Comparison of ENCODE assay signal across 13 cellular contexts in the genomic region with DNA sequence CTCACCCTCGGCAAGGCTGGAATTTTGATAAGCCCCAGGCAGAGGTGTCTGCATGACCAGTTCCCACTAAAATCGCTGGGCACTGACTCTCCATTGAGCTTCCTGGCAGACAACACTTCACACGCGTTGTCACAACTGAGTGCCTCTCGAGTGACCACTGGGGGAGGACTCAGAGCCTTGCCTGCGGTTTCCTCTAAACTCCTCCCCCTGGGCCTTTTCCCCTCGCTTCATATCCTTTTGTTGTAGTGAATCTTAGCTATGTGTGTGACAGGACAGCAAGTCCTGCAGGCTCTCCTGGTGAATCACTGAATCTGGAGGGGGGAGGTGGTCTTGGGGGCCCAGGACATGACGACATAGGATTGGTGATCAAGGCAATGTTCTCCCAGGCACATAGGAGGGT.
DNase-seq lines count a peak whose midpoint lies in the region; ATAC-seq lines count a peak whose summit lies in the region.
"Had no signal": no experiment of that assay in that cellular context is flagged by ENCODE, and none has a peak within 500 bp of the region (broad histone marks: within the 10 kb centered on the region; RNA-seq: fewer than 3 reads in every experiment).

No MANE protein-coding gene starts in this region.

- H3K9ac ChIP-seq in GM23248, result peak overlapping the region; percentile 44; the same call in 1 of the 2 replicates

- H2AFZ ChIP-seq in GM23248, result peak overlapping the region; percentile 73
- H2AFZ ChIP-seq: PC-9 had no signal

- ATAC-seq in Right ventricle myocardium superior (ENCODE audit: poor library complexity), result peak; percentile 76
- no peak for ATAC-seq in GM19328 (IDR thresholded peaks at IDR 0.05; ENCODE audit: unreplicated experiment)
- ATAC-seq in GM19351 (IDR thresholded peaks at IDR 0.05; ENCODE audit: unreplicated experiment), result no peak
- no peak for ATAC-seq in GM18858 (IDR thresholded peaks at IDR 0.05; ENCODE audit: unreplicated experiment)

- peak overlapping the region; percentile 41 for H3K4me3 ChIP-seq in GM23248
- H3K4me3 ChIP-seq: coronary artery, ovary, PC-9 had no signal

- no peaks in the 10 kb centered on the region for H3K9me2 ChIP-seq in GM23248 (ENCODE audit: insufficient read depth)

- intact Hi-C loops in Right ventricle myocardium superior (cut with DNase I), result no loop called here

- peak overlapping the region; percentile 21 for H3K27ac ChIP-seq in GM23248
- H3K27ac ChIP-seq: coronary artery, ovary, PC-9 had no signal

- H3K79me2 ChIP-seq in GM23248 (ENCODE audit: insufficient read depth), result no peaks in the 10 kb centered on the region

- WGBS in GM23248 (ENCODE audit: low coverage in 1 of 2, low lambda C conversion rate in 2 of 2, missing lambda C conversion rate in 2 of 2), 2 experiments, result 6 to 11% methylated on average over 8 of the region's 8 CpGs

- DNase-seq in GM23248 (peak; percentile 81), RPMI8226 (peak; percentile 28), Right ventricle myocardium superior (peak; percentile 54), non-pigmented ciliary epithelial cell (ENCODE audit: low read depth) (peak; percentile 55), activated T-cell treated with anti-CD3 and anti-CD28 coated beads for 4 hours (no peak)
- DNase-seq: activated CD4-positive, CD25-positive, alpha-beta regulatory T cell; NCI-H1092 treated with DMSO at 0.1 percent for 48 hours; ovary; PC-9 had no signal

- in situ Hi-C loops in GM23248 (cut with MboI), result no loop called here

- H3K4me1 ChIP-seq in GM23248 (ENCODE audit: insufficient read depth), result peaks cover 11% of the 10 kb centered on the region

- H3K9me3 ChIP-seq in GM23248 (ENCODE audit: low read depth), result no peaks in the 10 kb centered on the region
- H3K9me3 ChIP-seq: ovary had no signal

- no peaks in the 10 kb centered on the region for H4K20me1 ChIP-seq in GM23248 (ENCODE audit: insufficient read depth)

- H3K27me3 ChIP-seq in GM23248 (replicated peaks; ENCODE audit: insufficient read depth), result no peaks in the 10 kb centered on the region
- H3K27me3 ChIP-seq: ovary had no signal

- H3F3A ChIP-seq in GM23248 (ENCODE audit: insufficient read depth), result no peaks in the 10 kb centered on the region

- H3K4me2 ChIP-seq in GM23248 (ENCODE audit: unreplicated experiment), result peak overlapping the region; percentile 80
- H3K4me2 ChIP-seq: PC-9 had no signal

- no peaks in the 10 kb centered on the region for H3K36me3 ChIP-seq in GM23248 (ENCODE audit: low read depth)
- H3K36me3 ChIP-seq: ovary had no signal
